Comparison of ENCODE assay signal across 1 cellular context in genomic region chr22:36387914-36388864, GRCh38.
TF ChIP-seq lines count a peak whose summit lies in the region.

TSS of gene MYH9 (minus strand) at chr22:36387967. CDS start at chr22:36349236, 38,731 bp downstream.

TF ChIP-seq in K562, 482 proteins besides CTCF, POLR2A, EP300 and RAD21 (continued from another document and continues in another):
- TF ChIP-seq ZBTB40 (IDR thresholded peaks at IDR 0.05) (peak; percentile 72), ZBTB40 (CRISPR knock-in tag; IDR thresholded peaks at IDR 0.05) (no peak), MTA2 (IDR thresholded peaks at IDR 0.05; ENCODE audit: low read depth) (no peak), MCM2 (IDR thresholded peaks at IDR 0.05; ENCODE audit: low read depth) (no peak), RCOR1 (IDR thresholded peaks at IDR 0.05; ENCODE audit: borderline replicate concordance in 1 of 2, low read depth in 2 of 2, low read length in 2 of 2) (0 out of 4 replicates have a peak, but pooled peaks of 1 of the 2 experiments have one; percentile 3), GABPB1 (CRISPR knock-in tag; IDR thresholded peaks at IDR 0.05) (peak; percentile 51; the same call in 1 of the 2 replicates), LEF1 (IDR thresholded peaks at IDR 0.05) (no peak), FOXK1 (CRISPR knock-in tag; IDR thresholded peaks at IDR 0.05; ENCODE audit: borderline replicate concordance) (no peak), SMAD1 (IDR thresholded peaks at IDR 0.05; ENCODE audit: low read depth, low read length, partially characterized antibody) (no peak), CGGBP1 (CRISPR knock-in tag; IDR thresholded peaks at IDR 0.05) (no peak), POLR2AphosphoS5 (IDR thresholded peaks at IDR 0.05; ENCODE audit: control insufficient read depth, insufficient read depth, low read depth, low read length) (peak; percentile 36; the same call in 1 of the 2 replicates), CXXC5 (CRISPR knock-in tag; IDR thresholded peaks at IDR 0.05) (peak; percentile 62), PRDM10 (IDR thresholded peaks at IDR 0.05; ENCODE audit: partially characterized antibody) (no peak), ATF7 (IDR thresholded peaks at IDR 0.05) (peak; percentile 62; the same call in 1 of the 2 replicates), CUX1 (CRISPR knock-in tag; IDR thresholded peaks at IDR 0.05) (no peak), ZFX (CRISPR knock-in tag; IDR thresholded peaks at IDR 0.05) (peak; percentile 57; the same call in 1 of the 2 replicates), NCOA1 (IDR thresholded peaks at IDR 0.05; ENCODE audit: low read depth) (no peak), ELF2 (CRISPR knock-in tag; IDR thresholded peaks at IDR 0.05) (no peak), FOS (IDR thresholded peaks at IDR 0.05; ENCODE audit: extremely low read depth, insufficient read length) (peak; percentile 87), SRSF9 (IDR thresholded peaks at IDR 0.05; ENCODE audit: borderline replicate concordance, low read depth, low read length) (no peak), ASH1L (IDR thresholded peaks at IDR 0.05; ENCODE audit: borderline replicate concordance, low read depth, partially characterized antibody) (peak; percentile 74), ZNF780A (CRISPR knock-in tag; IDR thresholded peaks at IDR 0.05) (no peak), ZNF121 (CRISPR knock-in tag; conservative IDR thresholded peaks at IDR 0.05) (no peak), KDM5B (IDR thresholded peaks at IDR 0.05; ENCODE audit: insufficient replicate concordance, low read depth, low read length) (peak; percentile 78), MTA1 (IDR thresholded peaks at IDR 0.05; ENCODE audit: borderline replicate concordance) (no peak), RBM34 (IDR thresholded peaks at IDR 0.05; ENCODE audit: borderline replicate concordance, insufficient read depth, low read length) (no peak), SMARCE1 (IDR thresholded peaks at IDR 0.05) (0 out of 2 replicates have a peak, but pooled peaks have one; percentile 24), ILK (tag; IDR thresholded peaks at IDR 0.05; ENCODE audit: borderline replicate concordance, low read depth) (no peak), GATAD2B (IDR thresholded peaks at IDR 0.05; ENCODE audit: borderline replicate concordance) (no peak), FIP1L1 (IDR thresholded peaks at IDR 0.05; ENCODE audit: low read depth, low read length, poor library complexity, severe bottlenecking) (peak; percentile 45), TAF1 (IDR thresholded peaks at IDR 0.05; ENCODE audit: control insufficient read depth, extremely low read depth, insufficient read depth, low read length, severe bottlenecking) (peak; percentile 51), MAFK (IDR thresholded peaks at IDR 0.05; ENCODE audit: low read length) (no peak), TCFL5 (CRISPR knock-in tag; conservative IDR thresholded peaks at IDR 0.05) (no peak), NRF1 (conservative IDR thresholded peaks at IDR 0.05 in 1 of 2, IDR thresholded peaks at IDR 0.05 in 1 of 2) (peak; percentile 78 to 81), DACH1 (IDR thresholded peaks at IDR 0.05; ENCODE audit: partially characterized antibody) (no peak), PCBP1 (IDR thresholded peaks at IDR 0.05; ENCODE audit: low read depth, low read length, poor library complexity, severe bottlenecking) (peak; percentile 19), TFAP4 (CRISPR knock-in tag; IDR thresholded peaks at IDR 0.05; ENCODE audit: borderline replicate concordance) (peak; percentile 79; the same call in 1 of the 2 replicates), ZKSCAN1 (IDR thresholded peaks at IDR 0.05; ENCODE audit: low read depth, low read length) (no peak), RBM25 (IDR thresholded peaks at IDR 0.05; ENCODE audit: low read depth, low read length, severe bottlenecking) (peak; percentile 92), NELFE (IDR thresholded peaks at IDR 0.05; ENCODE audit: insufficient read depth, insufficient read length) (no peak), YY1 (IDR thresholded peaks at IDR 0.05; ENCODE audit: borderline replicate concordance in 1 of 3, control insufficient read depth in 1 of 3, extremely low read depth in 1 of 3, insufficient read depth in 3 of 3, insufficient read length in 1 of 3, insufficient replicate concordance in 2 of 3, low read depth in 1 of 3, low read length in 2 of 3) (peak in 2 of 3 experiments; percentile 32 to 54), MYC (IDR thresholded peaks at IDR 0.05; ENCODE audit: low read depth, low read length) (peak; percentile 67), MYC (CRISPR knock-in tag; IDR thresholded peaks at IDR 0.05; ENCODE audit: borderline replicate concordance, low read depth) (no peak), SOX6 (IDR thresholded peaks at IDR 0.05) (0 out of 2 replicates have a peak, but pooled peaks have one; percentile 12), FOXK2 (conservative IDR thresholded peaks at IDR 0.05 in 1 of 2, IDR thresholded peaks at IDR 0.05 in 1 of 2; ENCODE audit: low read depth in 2 of 2) (peak in 1 of 2 experiments; percentile 15; a peak in 1 of 4 replicates)
